In genomic region chr15:59296181-59296617, GRCh38 we compare ENCODE assay signal across 8 cellular contexts.
DNase-seq lines count a peak whose midpoint lies in the region; ATAC-seq and TF ChIP-seq lines count a peak whose summit lies in the region.

No MANE protein-coding gene starts in this region.

- H3K36me3 ChIP-seq in SU-DHL-6 (ENCODE audit: low read length): peaks cover 6% of the 10 kb centered on the region; the same call in 1 of the 2 replicates
- no peaks in the 10 kb centered on the region for H3K36me3 ChIP-seq in gastrocnemius medialis

- in situ Hi-C loops in gastrocnemius medialis (cut with MboI; ENCODE audit: low sequenced_read_pairs in 4 of 4): no loop called here

- TF ChIP-seq POLR2A in gastrocnemius medialis (IDR thresholded peaks at IDR 0.05): no peak

- H3F3A ChIP-seq in SU-DHL-6 (ENCODE audit: insufficient read depth): peaks cover 35% of the 10 kb centered on the region

- H3K27ac ChIP-seq in SU-DHL-6 (ENCODE audit: low read depth, low read length): peak overlapping the region; percentile 25; the same call in 1 of the 2 replicates
- peak overlapping the region; percentile 69 to 78 (median 76) for H3K27ac ChIP-seq in gastrocnemius medialis

- H3K27me3 ChIP-seq in SU-DHL-6 (ENCODE audit: low read length) (no peaks in the 10 kb centered on the region), gastrocnemius medialis (no peaks in the 10 kb centered on the region)

- no peak overlapping the region for H2AFZ ChIP-seq in SU-DHL-6 (ENCODE audit: low read depth, low read length, severe bottlenecking)

- no peak overlapping the region for H3K9ac ChIP-seq in SU-DHL-6 (ENCODE audit: low read length)

- DNase-seq in GM04504 (ENCODE audit: low read depth): peak; percentile 80
- peak; percentile 61 for DNase-seq in fibroblast of the conjunctiva (ENCODE audit: low read depth)
- DNase-seq in gastrocnemius medialis: peak; percentile 9 to 28
- no peak for DNase-seq in left lobe of liver (ENCODE audit: low spot score)
- no peak for DNase-seq in GDM1 (lab: John Stamatoyannopoulos, UW)
- DNase-seq in HT-29 (ENCODE audit: low spot score): no peak

- no peak overlapping the region for H3K4me2 ChIP-seq in SU-DHL-6 (ENCODE audit: low read depth, low read length, poor library complexity, severe bottlenecking)

- intact Hi-C loops in gastrocnemius medialis (cut with DNase I; ENCODE audit: low total_unique reads): loop anchor here (5.0 kb wide), 1 partner anchor 59 kb away; no protein-coding TSS in a partner anchor

- ATAC-seq in gastrocnemius medialis: peak; percentile 56 to 72
- no peak for ATAC-seq in left lobe of liver
- ATAC-seq in HG03457 (IDR thresholded peaks at IDR 0.05; ENCODE audit: unreplicated experiment): no peak

- TF ChIP-seq CTCF in SU-DHL-6 (IDR thresholded peaks at IDR 0.05; ENCODE audit: insufficient read depth, low read length, poor library complexity, severe bottlenecking) (no peak), gastrocnemius medialis (IDR thresholded peaks at IDR 0.05 in 4 of 5, conservative IDR thresholded peaks at IDR 0.05 in 1 of 5) (no peak)

- no peaks in the 10 kb centered on the region for H3K9me2 ChIP-seq in SU-DHL-6 (replicated peaks; ENCODE audit: insufficient read depth, low read length)

- peaks cover 43 to 55% of the 10 kb centered on the region in 2 donors for H3K4me1 ChIP-seq in gastrocnemius medialis

- H3K4me3 ChIP-seq in SU-DHL-6 (ENCODE audit: insufficient read depth, low read length, poor library complexity, severe bottlenecking) (no peak overlapping the region), gastrocnemius medialis (peak overlapping the region in 1 of 4 donors; percentile 21)

- H3K9me3 ChIP-seq in SU-DHL-6 (ENCODE audit: insufficient read depth, low read length) (no peaks in the 10 kb centered on the region), gastrocnemius medialis (no peaks in the 10 kb centered on the region)

- peaks cover 42% of the 10 kb centered on the region for H4K20me1 ChIP-seq in SU-DHL-6 (ENCODE audit: low read depth, low read length)

- H3K79me2 ChIP-seq in SU-DHL-6 (ENCODE audit: insufficient read depth, low read length): peaks cover 99% of the 10 kb centered on the region

Comparison
In these comparisons a context has a peak if more than half of its experiments do, and no peak if none do; other contexts are left out.
1. DNase-seq: peak in GM04504 (single experiment), fibroblast of the conjunctiva (single experiment) and gastrocnemius medialis (2 of 2); none in left lobe of liver (single experiment), GDM1 (single experiment) and HT-29 (single experiment).
2. ATAC-seq: peak in gastrocnemius medialis (2 of 2); none in left lobe of liver (single experiment) and HG03457 (single experiment).